In genomic region chr21:44710756-44711326, GRCh38 we compare ENCODE assay signal across 11 cellular contexts. TPM values are rescaled to one million over a fixed set of nuclear protein-coding genes. Genes with fewer than 3 reads are reported as not detected.
DNase-seq lines count a peak whose midpoint lies in the region; ATAC-seq and TF ChIP-seq lines count a peak whose summit lies in the region.
"Had no signal": no experiment of that assay in that cellular context is flagged by ENCODE, and none has a peak within 500 bp of the region (broad histone marks: within the 10 kb centered on the region; RNA-seq: fewer than 3 reads in every experiment).

No MANE protein-coding gene starts in this region.

- CTCF ChIA-PET in HCT116 (lab: Charles Lee) = no interaction called here

- no peaks in the 10 kb centered on the region for H3K9me3 ChIP-seq in HCT116 (ENCODE audit: control insufficient read depth in 1 of 2, insufficient read depth in 1 of 2, low read depth in 1 of 2, low read length in 2 of 2)
- H3K9me3 ChIP-seq in colonic mucosa = no peaks in the 10 kb centered on the region

- H3K9ac ChIP-seq in HCT116 (ENCODE audit: low read length) = no peak overlapping the region
- no peak overlapping the region for H3K9ac ChIP-seq in colonic mucosa (ENCODE audit: low read depth in 2 of 2, low read length in 2 of 2)

- RAD21 ChIA-PET in HCT116 (lab: Charles Lee; ENCODE audit: low non-redundant PET in 1 of 2, low total read pairs in 2 of 2, uncharacterized antibody in 2 of 2, unreplicated experiment in 2 of 2) = no interaction called here

- no peaks in the 10 kb centered on the region for H3K36me3 Mint-ChIP-seq in brain
- H3K36me3 Mint-ChIP-seq in nephron (ENCODE audit: low read depth) = no peaks in the 10 kb centered on the region

- H3K79me2 ChIP-seq in HCT116 (ENCODE audit: insufficient read depth, low read length) = no peaks in the 10 kb centered on the region

- H3K9me2 ChIP-seq in HCT116 (ENCODE audit: insufficient read depth) = no peaks in the 10 kb centered on the region

- H3K4me3 Mint-ChIP-seq in brain (peak overlapping the region in 4 of 5 experiments; percentile 56 to 70 (median 60)), nephron (peak overlapping the region; percentile 7 to 46 (median 45))

- intact Hi-C loops in HCT116 (cut with micrococcal nuclease) (no loop called here), colonic mucosa (cut with DNase I) (no loop called here)

- peak; percentile 52 for ATAC-seq in HCT116
- ATAC-seq in GM21786 (IDR thresholded peaks at IDR 0.05; ENCODE audit: unreplicated experiment) = no peak
- ATAC-seq in GM19463 (IDR thresholded peaks at IDR 0.05; ENCODE audit: unreplicated experiment) = no peak

- peaks cover 98% of the 10 kb centered on the region for H3K27me3 Mint-ChIP-seq in brain
- H3K27me3 Mint-ChIP-seq in nephron (ENCODE audit: low read depth) = peaks cover 100% of the 10 kb centered on the region

- H4K20me1 ChIP-seq in HCT116 (ENCODE audit: insufficient read depth) = no peaks in the 10 kb centered on the region

- TF ChIP-seq RAD21 in HCT116 (IDR thresholded peaks at IDR 0.05; ENCODE audit: low read depth) = no peak

- peaks cover 0 to 3% (median 2%) of the 10 kb centered on the region in 5 experiments for H3K9me3 Mint-ChIP-seq in brain
- peaks cover 3% of the 10 kb centered on the region for H3K9me3 Mint-ChIP-seq in nephron

- POLR2A ChIA-PET in HCT116 (lab: Charles Lee) = no interaction called here

- no TSS peak for BruUV-seq in HCT116 (replicated peaks; lab: Mats Ljungman, UMichigan)

- H3K4me1 ChIP-seq in HCT116 (ENCODE audit: control insufficient read depth in 1 of 2, insufficient read depth in 2 of 2, low read length in 2 of 2) (peaks cover 0 to 6% of the 10 kb centered on the region in 2 experiments; a peak in 1 of 4 replicates), colonic mucosa (no peaks in the 10 kb centered on the region)

- H3K4me2 ChIP-seq in HCT116 (ENCODE audit: low read length) = no peak overlapping the region

- H3K27me3 ChIP-seq in HCT116 (ENCODE audit: insufficient read depth, low read length) = peaks cover 30% of the 10 kb centered on the region; the same call in 1 of the 2 replicates
- peaks cover 70% of the 10 kb centered on the region for H3K27me3 ChIP-seq in colonic mucosa

- peaks cover 41% of the 10 kb centered on the region for H3K4me1 Mint-ChIP-seq in brain
- H3K4me1 Mint-ChIP-seq in nephron = peaks cover 19% of the 10 kb centered on the region

- TF ChIP-seq CTCF in HCT116 (IDR thresholded peaks at IDR 0.05 in 2 of 3, conservative IDR thresholded peaks at IDR 0.05 in 1 of 3; ENCODE audit: borderline replicate concordance in 1 of 3, insufficient read depth in 1 of 3, low read depth in 2 of 3, low read length in 2 of 3) = no peak
- TF ChIP-seq CTCF in brain (conservative IDR thresholded peaks at IDR 0.05) = no peak
- TF ChIP-seq CTCF in nephron (IDR thresholded peaks at IDR 0.05; ENCODE audit: unreplicated experiment in 3 of 3) = no peak
- TF ChIP-seq CTCF in colonic mucosa (IDR thresholded peaks at IDR 0.05) = no peak

- TF ChIP-seq POLR2A in HCT116 (IDR thresholded peaks at IDR 0.05; ENCODE audit: borderline replicate concordance, extremely low read depth, insufficient read depth, insufficient read length) = no peak

- no peak overlapping the region for H3K27ac ChIP-seq in HCT116 (ENCODE audit: low read depth, low read length)
- H3K27ac ChIP-seq in colonic mucosa = no peak overlapping the region

- H3K27ac Mint-ChIP-seq in brain (peak overlapping the region in 2 of 5 experiments; percentile 59 to 75), nephron (no peak overlapping the region)

- H2AFZ ChIP-seq in HCT116 (ENCODE audit: low read depth, low read length, poor library complexity, severe bottlenecking) = no peak overlapping the region

- H3K4me3 ChIP-seq in HCT116 (replicated peaks in 1 of 2; ENCODE audit: low read depth in 1 of 2, low read length in 2 of 2) (no peak overlapping the region), colonic mucosa (no peak overlapping the region)

- DNase-seq in HCT116 (ENCODE audit: low read depth, low spot score) (no peak), NCI-H2081 (lab: John Stamatoyannopoulos, UW) (peak; percentile 80 to 90), colonic mucosa (no peak), cerebellar cortex (ENCODE audit: low spot score) (no peak)
- DNase-seq: occipital lobe had no signal

- no peaks in the 10 kb centered on the region for H3K36me3 ChIP-seq in HCT116 (ENCODE audit: control insufficient read depth in 1 of 2, insufficient read depth in 2 of 2, low read length in 2 of 2)
- no peaks in the 10 kb centered on the region for H3K36me3 ChIP-seq in colonic mucosa

TF ChIP-seq in HCT116, 20 proteins besides CTCF, POLR2A, EP300 and RAD21:
- TF ChIP-seq FOSL1 (IDR thresholded peaks at IDR 0.05; ENCODE audit: low read depth) = no peak
- TF ChIP-seq, protein P1, sequence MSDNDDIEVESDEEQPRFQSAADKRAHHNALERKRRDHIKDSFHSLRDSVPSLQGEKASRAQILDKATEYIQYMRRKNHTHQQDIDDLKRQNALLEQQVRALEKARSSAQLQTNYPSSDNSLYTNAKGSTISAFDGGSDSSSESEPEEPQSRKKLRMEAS (IDR thresholded peaks at IDR 0.05) = no peak
- no peak for TF ChIP-seq YY1 (IDR thresholded peaks at IDR 0.05; ENCODE audit: extremely low read depth, insufficient replicate concordance, low read depth, low read length)
- TF ChIP-seq ZBTB33 (IDR thresholded peaks at IDR 0.05; ENCODE audit: extremely low read depth, insufficient replicate concordance, low read length) = no peak
- TF ChIP-seq ATF3 (IDR thresholded peaks at IDR 0.05) = no peak
- TF ChIP-seq EZH2phosphoT487 (IDR thresholded peaks at IDR 0.05; ENCODE audit: borderline replicate concordance) = no peak
- peak; percentile 54 for TF ChIP-seq TCF7L2 (IDR thresholded peaks at IDR 0.05; ENCODE audit: borderline replicate concordance, extremely low read depth, insufficient read depth, insufficient read length)
- TF ChIP-seq POLR2AphosphoS5 (IDR thresholded peaks at IDR 0.05; ENCODE audit: low read depth, low read length) = no peak

RNA-seq across cellular contexts. Expression of gene TSPEAR, which starts 0.5 kb away (rescaled TPM):
- total RNA-seq in HCT116 (2021; ENCODE audit: unreplicated experiment) (not detected), colonic mucosa (not detected)
- polyA plus RNA-seq in HCT116 (2012) = 0.01 and 0.04 TPM in 2 replicates
- 2.4 TPM for polyA plus RNA-seq in brain (ENCODE audit: insufficient read depth, low read depth, low replicate concordance)
- total RNA-seq: astrocyte, occipital lobe had no signal

RNA-seq across cellular contexts. Expression of gene KRTAP10-12, which starts 13.9 kb away (rescaled TPM):
- not detected for total RNA-seq in HCT116 (2021; ENCODE audit: unreplicated experiment)
- polyA plus RNA-seq in HCT116 (2012) = not detected in 2 replicates
- polyA plus RNA-seq in brain (ENCODE audit: insufficient read depth, low read depth, low replicate concordance) = not detected
- total RNA-seq in colonic mucosa = not detected
- total RNA-seq: astrocyte, NCI-H460, occipital lobe had no signal

RNA-seq across cellular contexts. Expression of gene KRTAP12-1, which starts 28.9 kb away (rescaled TPM):
- not detected for total RNA-seq in HCT116 (2021; ENCODE audit: unreplicated experiment)
- not detected in 2 replicates for polyA plus RNA-seq in HCT116 (2012)
- polyA plus RNA-seq in brain (ENCODE audit: insufficient read depth, low read depth, low replicate concordance) = 0.93 TPM
- not detected for total RNA-seq in colonic mucosa
- total RNA-seq: astrocyte, NCI-H460, occipital lobe had no signal

RNA-seq across cellular contexts. Expression of gene KRTAP12-2, which starts 44.1 kb away (rescaled TPM):
- total RNA-seq in HCT116 (2021; ENCODE audit: unreplicated experiment) (not detected), colonic mucosa (not detected)
- polyA plus RNA-seq in HCT116 (2012) = not detected in 2 replicates
- not detected for polyA plus RNA-seq in brain (ENCODE audit: insufficient read depth, low read depth, low replicate concordance)
- total RNA-seq: astrocyte, NCI-H460, occipital lobe had no signal

RNA-seq across cellular contexts. Expression of gene KRTAP12-3, which starts 53.1 kb away (rescaled TPM):
- total RNA-seq in HCT116 (2021; ENCODE audit: unreplicated experiment) (not detected), colonic mucosa (not detected)
- polyA plus RNA-seq in HCT116 (2012) = not detected in 2 replicates
- not detected for polyA plus RNA-seq in brain (ENCODE audit: insufficient read depth, low read depth, low replicate concordance)
- total RNA-seq: astrocyte, NCI-H460, occipital lobe had no signal

Comparison
In these comparisons a context has a peak if more than half of its experiments do, and no peak if none do; other contexts are left out.
1. DNase-seq: peak in NCI-H2081 (2 of 2); none in HCT116 (single experiment), colonic mucosa (single experiment) and cerebellar cortex (single experiment).